Comparison of ENCODE assay signal across 21 cellular contexts in genomic region chr12:2607881-2608607, GRCh38.
"Had no signal": no experiment of that assay in that cellular context is flagged by ENCODE, and none has a peak within 500 bp of the region (broad histone marks: within the 10 kb centered on the region; RNA-seq: fewer than 3 reads in every experiment).

No MANE protein-coding gene starts in this region.

- H3K4me1 ChIP-seq: left ventricle myocardium inferior, lower lobe of right lung, neural progenitor cell, right atrium auricular region had no signal

- H3K4me2 ChIP-seq: neural progenitor cell, smooth muscle cell had no signal

- H3K9me3 ChIP-seq: gastroesophageal sphincter, left ventricle myocardium inferior, lower lobe of right lung, right atrium auricular region had no signal

- H3K27ac Mint-ChIP-seq: natural killer cell treated with Interleukin-12 subunit alpha and Interleukin-12 subunit beta and Interleukin-15 and Interleukin-18, amount 100 ng/mL, for 72 hours; neural progenitor cell; stimulated activated effector memory CD8-positive, alpha-beta T cell treated with anti-CD3 and anti-CD28 coated beads, Interleukin-12 subunit alpha, Interleukin-12 subunit beta, amount 100 ng/mL, for 72 hours had no signal

- H3K9me3 Mint-ChIP-seq: natural killer cell treated with Interleukin-12 subunit alpha and Interleukin-12 subunit beta and Interleukin-15 and Interleukin-18, amount 100 ng/mL, for 72 hours; stimulated activated effector memory CD8-positive, alpha-beta T cell treated with anti-CD3 and anti-CD28 coated beads, Interleukin-12 subunit alpha, Interleukin-12 subunit beta, amount 100 ng/mL, for 72 hours had no signal

- H3K36me3 ChIP-seq: lower lobe of right lung, neural progenitor cell had no signal

- H3K27me3 ChIP-seq: gastroesophageal sphincter, neural progenitor cell, right atrium auricular region had no signal

- H3K4me3 ChIP-seq: gastroesophageal sphincter, left ventricle myocardium inferior, lower lobe of right lung, neural progenitor cell, right atrium auricular region, smooth muscle cell had no signal

- H3K4me3 Mint-ChIP-seq: natural killer cell treated with Interleukin-12 subunit alpha and Interleukin-12 subunit beta and Interleukin-15 and Interleukin-18, amount 100 ng/mL, for 72 hours; neural progenitor cell; stimulated activated effector memory CD8-positive, alpha-beta T cell treated with anti-CD3 and anti-CD28 coated beads, Interleukin-12 subunit alpha, Interleukin-12 subunit beta, amount 100 ng/mL, for 72 hours had no signal

- DNase-seq: central memory CD4-positive, alpha-beta T cell; effector memory CD4-positive, alpha-beta T cell; foreskin fibroblast; glutamatergic neuron; kidney; left cardiac atrium; left ventricle myocardium inferior; lower lobe of right lung; mesenchymal stem cell; midbrain; stimulated activated CD4-positive, alpha-beta T cell treated with anti-CD3 and anti-CD28 coated beads, Interleukin-4, amount 100 ng/mL, for 1 hour; stimulated activated CD8-positive, alpha-beta memory T cell treated with anti-CD3 and anti-CD28 coated beads, Interleukin-4, amount 100 ng/mL, for 48 hours; stimulated activated naive CD8-positive, alpha-beta T cell treated with anti-CD3 and anti-CD28 coated beads, Interleukin-15, Interleukin-2, amounts not matched to agents 100 U/mL and 50 U/mL, for 24 hours; trophoblast cell had no signal

- H3K27ac ChIP-seq: gastroesophageal sphincter, left ventricle myocardium inferior, lower lobe of right lung, neural progenitor cell, right atrium auricular region had no signal

- H2AFZ ChIP-seq: neural progenitor cell had no signal

- ATAC-seq: esophagus mucosa; gastroesophageal sphincter; left cardiac atrium; lower lobe of right lung; natural killer cell treated with Interleukin-12 subunit alpha and Interleukin-12 subunit beta and Interleukin-15 and Interleukin-18, amount 100 ng/mL, for 72 hours; stimulated activated effector memory CD8-positive, alpha-beta T cell treated with anti-CD3 and anti-CD28 coated beads, Interleukin-12 subunit alpha, Interleukin-12 subunit beta, amount 100 ng/mL, for 72 hours; stimulated activated naive CD8-positive, alpha-beta T cell treated with anti-CD3 and anti-CD28 coated beads, Interleukin-15, Interleukin-2, amounts not matched to agents 100 U/mL and 50 U/mL, for 24 hours had no signal

- H3K36me3 Mint-ChIP-seq: natural killer cell treated with Interleukin-12 subunit alpha and Interleukin-12 subunit beta and Interleukin-15 and Interleukin-18, amount 100 ng/mL, for 72 hours; neural progenitor cell; stimulated activated effector memory CD8-positive, alpha-beta T cell treated with anti-CD3 and anti-CD28 coated beads, Interleukin-12 subunit alpha, Interleukin-12 subunit beta, amount 100 ng/mL, for 72 hours had no signal
